In the genomic region with DNA sequence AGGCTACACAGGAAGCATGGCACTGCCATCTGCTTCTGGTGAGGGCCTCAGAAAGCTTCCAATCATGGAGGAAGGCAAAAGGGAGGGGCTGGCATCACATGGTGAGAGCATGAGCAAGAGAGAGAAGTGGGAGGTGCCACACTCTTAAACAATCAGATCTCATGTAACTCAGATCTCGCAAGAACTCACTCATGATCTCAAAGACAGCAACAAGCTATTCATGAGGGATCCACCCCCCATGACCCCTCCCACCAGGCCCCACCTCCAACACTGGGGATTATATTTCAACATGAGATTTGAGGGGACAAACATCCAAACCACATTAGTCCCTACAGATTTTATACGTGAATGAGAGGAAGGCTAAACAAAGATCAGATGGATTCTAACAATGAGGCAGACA, we compare ENCODE assay signal across 1 cellular context.
TF ChIP-seq lines count a peak whose summit lies in the region.

No MANE protein-coding gene starts in this region.

TF ChIP-seq in K562, 482 proteins besides CTCF, POLR2A, EP300 and RAD21:
- TF ChIP-seq PRMT5 (CRISPR knock-in tag; IDR thresholded peaks at IDR 0.05) (no peak), CCNT2 (IDR thresholded peaks at IDR 0.05; ENCODE audit: borderline replicate concordance, extremely low read depth, insufficient read length, low read depth, low read length) (no peak), CHD2 (IDR thresholded peaks at IDR 0.05; ENCODE audit: low read depth, low read length) (peak; percentile 51; the same call in 1 of the 2 replicates), CREB1 (IDR thresholded peaks at IDR 0.05) (no peak), CREB1 (CRISPR knock-in tag; IDR thresholded peaks at IDR 0.05) (no peak), FOXA3 (CRISPR knock-in tag; conservative IDR thresholded peaks at IDR 0.05 in 1 of 2, IDR thresholded peaks at IDR 0.05 in 1 of 2) (no peak), ZNF140 (CRISPR knock-in tag; IDR thresholded peaks at IDR 0.05) (no peak), TBL1XR1 (IDR thresholded peaks at IDR 0.05; ENCODE audit: low read length in 2 of 2) (no peak), STAT5A (IDR thresholded peaks at IDR 0.05; ENCODE audit: borderline replicate concordance, low read length) (no peak)
TF ChIP-seq in K562: peak in this region for 1.
